In the genomic region with DNA sequence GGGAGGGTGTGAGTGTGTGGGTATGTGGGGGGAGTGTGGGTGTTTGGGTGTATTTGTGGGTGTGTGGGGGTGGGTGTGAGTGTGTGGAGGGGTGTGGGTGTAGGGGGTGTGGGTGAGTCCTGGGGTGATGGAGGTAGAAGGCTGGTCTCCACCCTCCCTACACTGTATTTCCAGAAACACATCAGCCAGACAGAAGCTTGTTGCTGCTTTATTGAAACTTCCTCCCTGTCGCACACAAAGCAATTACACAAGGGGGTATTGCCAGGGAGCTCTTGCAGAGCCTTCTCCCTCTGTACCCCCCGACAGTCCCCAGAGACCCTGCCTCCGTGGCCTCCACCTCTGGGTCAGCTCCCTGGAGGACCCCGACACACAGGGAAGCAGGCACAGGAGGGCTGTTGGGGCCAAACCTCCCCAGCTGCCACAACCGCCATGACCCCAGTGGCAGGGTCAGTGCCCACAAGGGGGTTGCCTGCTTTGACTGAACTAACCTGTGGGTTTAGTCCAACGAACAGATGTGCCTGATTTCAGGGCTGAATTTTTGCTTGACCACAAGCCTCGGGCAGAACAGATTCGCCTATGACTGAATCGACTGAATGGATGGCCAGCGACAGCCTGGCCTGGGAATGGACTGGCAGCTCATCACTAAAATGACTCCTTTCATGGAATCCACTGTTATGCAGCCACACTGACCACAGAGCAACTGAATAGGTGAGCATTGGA, we compare ENCODE assay signal across 10 cellular contexts. TPM values are rescaled to one million over a fixed set of nuclear protein-coding genes. Genes with fewer than 3 reads are reported as not detected.
DNase-seq lines count a peak whose midpoint lies in the region; ATAC-seq and TF ChIP-seq lines count a peak whose summit lies in the region.
"Had no signal": no experiment of that assay in that cellular context is flagged by ENCODE, and none has a peak within 500 bp of the region (broad histone marks: within the 10 kb centered on the region; RNA-seq: fewer than 3 reads in every experiment).

No MANE protein-coding gene starts in this region.

- ATAC-seq in right lobe of liver (no peak), foreskin keratinocyte (no peak)
- ATAC-seq: pancreas had no signal

- H3K4me1 ChIP-seq in OCI-LY3 (ENCODE audit: low read length) (peaks cover 16% of the 10 kb centered on the region), tibial nerve (peaks cover 0 to 22% (median 17%) of the 10 kb centered on the region in 4 donors), right lobe of liver (no peaks in the 10 kb centered on the region), foreskin keratinocyte (no peaks in the 10 kb centered on the region)
- H3K4me1 ChIP-seq: pancreas had no signal

- H3K27me3 ChIP-seq in OCI-LY3 (ENCODE audit: low read depth, low read length) (no peaks in the 10 kb centered on the region), dorsolateral prefrontal cortex (no peaks in the 10 kb centered on the region), tibial nerve (no peaks in the 10 kb centered on the region), right lobe of liver (no peaks in the 10 kb centered on the region), foreskin keratinocyte (no peaks in the 10 kb centered on the region)
- H3K27me3 ChIP-seq: pancreas had no signal

- H3K9ac ChIP-seq in OCI-LY3 (ENCODE audit: low read length): no peak overlapping the region

- H3K4me3 Mint-ChIP-seq in activated T-cell treated with anti-CD3 and anti-CD28 coated beads, Interleukin-2, amount 50 U/mL, for 24 hours: no peak overlapping the region

- 56 to 69% methylated on average over 9 to 10 of the region's 10 CpGs for WGBS in tibial nerve, 2 donors
- WGBS in right lobe of liver (ENCODE audit: insufficient coverage, low coverage, low lambda C conversion rate, missing lambda C conversion rate): 74% methylated on average over 6 of the region's 10 CpGs

- H3K79me2 ChIP-seq in OCI-LY3 (ENCODE audit: low read length): no peaks in the 10 kb centered on the region

- TF ChIP-seq CTCF in OCI-LY3 (IDR thresholded peaks at IDR 0.05; ENCODE audit: low read depth, low read length) (no peak), dorsolateral prefrontal cortex (IDR thresholded peaks at IDR 0.05 in 54 of 56, conservative IDR thresholded peaks at IDR 0.05 in 2 of 56; ENCODE audit: low read depth in 1 of 56, partially characterized antibody in 56 of 56) (no peak), tibial nerve (IDR thresholded peaks at IDR 0.05) (no peak), right lobe of liver (IDR thresholded peaks at IDR 0.05) (no peak), foreskin keratinocyte (conservative IDR thresholded peaks at IDR 0.05) (no peak)

- H3K27ac Mint-ChIP-seq in activated T-cell treated with anti-CD3 and anti-CD28 coated beads, Interleukin-2, amount 50 U/mL, for 24 hours: peak overlapping the region; percentile 80

- H3K27ac ChIP-seq in OCI-LY3 (ENCODE audit: low read length) (peak overlapping the region; percentile 68), dorsolateral prefrontal cortex (peak overlapping the region in 38 of 59 donors; percentile 2 to 81 (median 58)), tibial nerve (peak overlapping the region in 3 of 4 donors; percentile 17 to 68 (median 38)), right lobe of liver (no peak overlapping the region), foreskin keratinocyte (no peak overlapping the region)
- H3K27ac ChIP-seq: pancreas had no signal

- no peaks in the 10 kb centered on the region for H3K27me3 Mint-ChIP-seq in activated T-cell treated with anti-CD3 and anti-CD28 coated beads, Interleukin-2, amount 50 U/mL, for 24 hours

- H3K4me1 Mint-ChIP-seq in activated T-cell treated with anti-CD3 and anti-CD28 coated beads, Interleukin-2, amount 50 U/mL, for 24 hours (ENCODE audit: low read depth): peaks cover 22% of the 10 kb centered on the region

- TF ChIP-seq EP300 in tibial nerve (IDR thresholded peaks at IDR 0.05): peak in 1 of 2 donors; percentile 8

- no peak overlapping the region for H2AFZ ChIP-seq in OCI-LY3 (ENCODE audit: low read depth, low read length)

- intact Hi-C loops in dorsolateral prefrontal cortex (cut with DNase I) (no loop called here), right lobe of liver (cut with DNase I) (no loop called here)

- H3K36me3 ChIP-seq in OCI-LY3 (replicated peaks; ENCODE audit: low read depth, low read length) (peaks cover 38% of the 10 kb centered on the region), tibial nerve (peaks cover 0 to 3% (median 0%) of the 10 kb centered on the region in 3 donors), right lobe of liver (peaks cover 0 to 2% (median 0%) of the 10 kb centered on the region in 4 donors)
- H3K36me3 ChIP-seq: pancreas had no signal

- H3K4me3 ChIP-seq in OCI-LY3 (ENCODE audit: low read length) (no peak overlapping the region), dorsolateral prefrontal cortex (no peak overlapping the region), tibial nerve (no peak overlapping the region), right lobe of liver (no peak overlapping the region)
- H3K4me3 ChIP-seq: pancreas had no signal

- peaks cover 54% of the 10 kb centered on the region for H3K36me3 Mint-ChIP-seq in activated T-cell treated with anti-CD3 and anti-CD28 coated beads, Interleukin-2, amount 50 U/mL, for 24 hours (ENCODE audit: low read depth)

- no peak overlapping the region for H3K4me2 ChIP-seq in OCI-LY3 (ENCODE audit: low read length)

- H4K20me1 ChIP-seq in OCI-LY3 (ENCODE audit: insufficient read depth, low read length): peaks cover 14% of the 10 kb centered on the region; the same call in 1 of the 2 replicates

- TF ChIP-seq POLR2A in tibial nerve (IDR thresholded peaks at IDR 0.05) (no peak), right lobe of liver (IDR thresholded peaks at IDR 0.05) (no peak)

- H3K9me3 ChIP-seq in OCI-LY3 (ENCODE audit: insufficient read depth, low read length) (no peaks in the 10 kb centered on the region), tibial nerve (no peaks in the 10 kb centered on the region), right lobe of liver (no peaks in the 10 kb centered on the region)
- H3K9me3 ChIP-seq: pancreas had no signal

- H3K9me3 Mint-ChIP-seq in activated T-cell treated with anti-CD3 and anti-CD28 coated beads, Interleukin-2, amount 50 U/mL, for 24 hours: no peaks in the 10 kb centered on the region

- no peak for DNase-seq in activated T-cell treated with anti-CD3 and anti-CD28 coated beads, Interleukin-2, amount 50 U/mL, for 24 hours
- DNase-seq in activated T-cell treated with anti-CD3 and anti-CD28 coated beads, Interleukin-2, amount 50 U/mL, for 48 hours: no peak
- no peak for DNase-seq in dorsolateral prefrontal cortex
- DNase-seq in tibial nerve (ENCODE audit: low spot score in 2 of 2): no peak
- DNase-seq in right lobe of liver: no peak
- no peak for DNase-seq in foreskin keratinocyte
- no peak for DNase-seq in DMS53 (lab: John Stamatoyannopoulos, UW)
- DNase-seq: NCI-H187 had no signal

RNA-seq across cellular contexts. Expression of gene MATN1, which starts 9.1 kb away (rescaled TPM):
- 1 to 10 TPM in 16 of 120 experiments, under 1 TPM in 94, not detected in 10; 0.11 to 2.4 (median 0.50) TPM for total RNA-seq in dorsolateral prefrontal cortex
- not detected for total RNA-seq in tibial nerve
- not detected for total RNA-seq in right lobe of liver
- 0.07 and 0.14 TPM in 2 replicates for total RNA-seq in foreskin keratinocyte
- polyA plus RNA-seq in foreskin keratinocyte: 0.07 TPM in 1 of 2 replicates, not detected in the other

RNA-seq across cellular contexts. Expression of gene LAPTM5, which starts 25.1 kb away (rescaled TPM):
- total RNA-seq in dorsolateral prefrontal cortex (100 to 1,000 TPM in 2 of 120 experiments, 10 to 100 TPM in 116, 1 to 10 TPM in 2; 8.8 to 116 (median 32.9) TPM), tibial nerve (10 to 100 TPM; 21.1 to 67.8 (median 43.1) TPM), right lobe of liver (10 to 100 TPM; 21.2 to 81.0 (median 29.8) TPM), foreskin keratinocyte (not detected in 2 replicates)
- polyA plus RNA-seq in foreskin keratinocyte: 0.02 and 0.04 TPM in 2 replicates

Comparison
In these comparisons a context has a peak if more than half of its experiments do, and no peak if none do; other contexts are left out.
1. H3K27ac ChIP-seq: peak in OCI-LY3 (single experiment), dorsolateral prefrontal cortex (38 of 59) and tibial nerve (3 of 4); none in right lobe of liver (0 of 3) and foreskin keratinocyte (single experiment).